ENCODE assay signal across 1 cellular context in genomic region chr11:9056467-9056866, GRCh38.
TF ChIP-seq lines count a peak whose summit lies in the region.

No MANE protein-coding gene starts in this region.

TF ChIP-seq in H1, 55 proteins besides CTCF, POLR2A, EP300 and RAD21:
- TF ChIP-seq FOSL1 (IDR thresholded peaks at IDR 0.05; ENCODE audit: insufficient read depth, low read depth, low read length) (no peak), CBX8 (IDR thresholded peaks at IDR 0.05; ENCODE audit: borderline replicate concordance, low read depth, low read length) (no peak), EZH2 (IDR thresholded peaks at IDR 0.05; ENCODE audit: low read depth, low read length, severe bottlenecking) (no peak), NANOG (IDR thresholded peaks at IDR 0.05; ENCODE audit: insufficient read depth, low read depth, low read length, poor library complexity, severe bottlenecking) (no peak), RXRA (IDR thresholded peaks at IDR 0.05; ENCODE audit: insufficient read depth, low read depth, low read length) (no peak), ATF3 (IDR thresholded peaks at IDR 0.05; ENCODE audit: insufficient read depth, low read depth, low read length) (no peak), GABPA (IDR thresholded peaks at IDR 0.05; ENCODE audit: borderline replicate concordance, insufficient read depth, low read length) (no peak), TAF1 (IDR thresholded peaks at IDR 0.05; ENCODE audit: low read depth, low read length) (no peak)
TF ChIP-seq in H1: peak in this region for 0.
